Comparison of ENCODE assay signal across 11 cellular contexts in genomic region chr17:67818110-67819002, GRCh38. TPM values are rescaled to one million over a fixed set of nuclear protein-coding genes. Genes with fewer than 3 reads are reported as not detected.
A peak's percentile ranks its signal among the peaks of the same experiment; 100 is the strongest.
DNase-seq lines count a peak whose midpoint lies in the region; ATAC-seq, FAIRE-seq and TF ChIP-seq lines count a peak whose summit lies in the region.
"Had no signal": no experiment of that assay in that cellular context is flagged by ENCODE, and none has a peak within 500 bp of the region (broad histone marks: within the 10 kb centered on the region; RNA-seq: fewer than 3 reads in every experiment).

No MANE protein-coding gene starts in this region.

- peak; percentile 24 for DNase-seq in BE2C
- DNase-seq in GM19239 (ENCODE audit: insufficient read length, low spot score) = peak; percentile 30
- peak; percentile 22 for DNase-seq in PC-3
- no peak for DNase-seq in hypothalamus (lab: John Stamatoyannopoulos, UW)
- no peak for DNase-seq in immature natural killer cell
- no peak for DNase-seq in A172 (ENCODE audit: low spot score)
- DNase-seq in pons (ENCODE audit: low spot score) = no peak
- DNase-seq: kidney glomerular epithelial cell had no signal

- no peaks in the 10 kb centered on the region for H4K20me1 ChIP-seq in PC-3 (ENCODE audit: low read length)

- H3K4me3 ChIP-seq in BE2C (ENCODE audit: low read depth, low read length) = no peak overlapping the region
- no peak overlapping the region for H3K4me3 ChIP-seq in PC-3 (ENCODE audit: low read length)

- no peak overlapping the region for H3K9ac ChIP-seq in PC-3 (ENCODE audit: low read length)

- no peak overlapping the region for H3K4me3 Mint-ChIP-seq in immature natural killer cell
- H3K4me3 Mint-ChIP-seq: type B pancreatic cell had no signal

- TF ChIP-seq CTCF in BE2C (IDR thresholded peaks at IDR 0.05; ENCODE audit: low read depth, low read length) = no peak
- no peak for TF ChIP-seq CTCF in PC-3 (conservative IDR thresholded peaks at IDR 0.05; ENCODE audit: low read depth, low read length)

- CTCF ChIA-PET in PC-3 (lab: Charles Lee) = interaction anchor here (0.7 kb wide), 1 partner anchor 18 kb away, joined by 7 read pairs; no protein-coding TSS in a partner anchor

- no peak overlapping the region for H3K4me2 ChIP-seq in PC-3 (ENCODE audit: low read length)

- peaks cover 0 to 15% (median 3%) of the 10 kb centered on the region in 3 donors for H3K27me3 Mint-ChIP-seq in immature natural killer cell (ENCODE audit: low read depth in 3 of 3)
- H3K27me3 Mint-ChIP-seq: type B pancreatic cell had no signal

- H3K27me3 ChIP-seq in BE2C (no peaks in the 10 kb centered on the region), PC-3 (ENCODE audit: low read length) (no peaks in the 10 kb centered on the region)

- H3K79me2 ChIP-seq in PC-3 (ENCODE audit: low read length) = no peaks in the 10 kb centered on the region

- H3F3A ChIP-seq in PC-3 (ENCODE audit: low read length, unreplicated experiment) = no peaks in the 10 kb centered on the region

- no TSS peak for BruUV-seq in PC-3 (replicated peaks; lab: Mats Ljungman, UMichigan)

- H3K9me3 Mint-ChIP-seq in immature natural killer cell = no peaks in the 10 kb centered on the region
- H3K9me3 Mint-ChIP-seq: type B pancreatic cell had no signal

- no peaks in the 10 kb centered on the region for H3K36me3 Mint-ChIP-seq in immature natural killer cell
- H3K36me3 Mint-ChIP-seq: type B pancreatic cell had no signal

- H3K27ac Mint-ChIP-seq in immature natural killer cell = no peak overlapping the region
- H3K27ac Mint-ChIP-seq: type B pancreatic cell had no signal

- ATAC-seq in HG02885 (IDR thresholded peaks at IDR 0.05; ENCODE audit: poor library complexity, unreplicated experiment) (peak; percentile 64), PC-3 (no peak)

- no peaks in the 10 kb centered on the region for H3K36me3 ChIP-seq in BE2C
- no peaks in the 10 kb centered on the region for H3K36me3 ChIP-seq in PC-3 (ENCODE audit: low read depth, low read length)

- no peak overlapping the region for H3K27ac ChIP-seq in PC-3 (ENCODE audit: low read length)
- H3K27ac ChIP-seq: HL-60 had no signal

- peak; percentile 70 for FAIRE-seq in GM19239 (lab: Jason Lieb, UNC)

- no peak overlapping the region for H2AFZ ChIP-seq in PC-3 (ENCODE audit: low read length)

- no peaks in the 10 kb centered on the region for H3K9me2 ChIP-seq in PC-3 (replicated peaks; ENCODE audit: low read length)

- intact Hi-C loops in PC-3 (cut with micrococcal nuclease) = no loop called here

- H3K4me1 ChIP-seq in BE2C = no peaks in the 10 kb centered on the region
- H3K4me1 ChIP-seq in PC-3 (ENCODE audit: insufficient read depth, low read length) = peaks cover 8% of the 10 kb centered on the region

- H3K9me3 ChIP-seq in BE2C = no peaks in the 10 kb centered on the region
- H3K9me3 ChIP-seq in PC-3 (ENCODE audit: low read length) = no peaks in the 10 kb centered on the region

- H3K4me1 Mint-ChIP-seq in immature natural killer cell = no peaks in the 10 kb centered on the region

- POLR2A ChIA-PET in PC-3 (lab: Charles Lee; ENCODE audit: unreplicated experiment) = interaction anchor here (0.6 to 0.7 kb wide), 2 partner anchors 35 to 100 kb away, joined by 7 to 20 read pairs; no protein-coding TSS in a partner anchor

RNA-seq across cellular contexts. Expression of gene BPTF, which starts 6.9 kb away (rescaled TPM):
- polyA plus RNA-seq in BE2C (2012; ENCODE audit: insufficient read depth, insufficient read length, low read depth) = 88.9 TPM
- total RNA-seq in PC-3 (2014; rRNA removed) = 53.8 and 61.8 TPM in 2 replicates
- polyA plus RNA-seq in immature natural killer cell = 10 to 100 TPM in 2 of 3 donors, 1 to 10 TPM in 1; 5.0 to 30.9 (median 14.3) TPM
- total RNA-seq in A172 (2014; rRNA removed; shearing (Covaris generic)) = 30.8 and 36.9 TPM in 2 replicates

Comparison
In these comparisons a context has a peak if more than half of its experiments do, and no peak if none do; other contexts are left out.
1. DNase-seq: peak in BE2C (single experiment), GM19239 (single experiment) and PC-3 (single experiment); none in hypothalamus (0 of 51), immature natural killer cell (0 of 3), A172 (single experiment) and pons (single experiment).